ENCODE assay signal across 22 cellular contexts in genomic region chr13:58495668-58496067, GRCh38.
"Had no signal": no experiment of that assay in that cellular context is flagged by ENCODE, and none has a peak within 500 bp of the region (broad histone marks: within the 10 kb centered on the region; RNA-seq: fewer than 3 reads in every experiment).

No MANE protein-coding gene starts in this region.

- ATAC-seq: foreskin keratinocyte; left colon; left ventricle myocardium superior; naive thymus-derived CD4-positive, alpha-beta T cell had no signal

- H3K27me3 ChIP-seq: foreskin keratinocyte, hepatocyte, right atrium auricular region, sigmoid colon, suprapubic skin, tibial artery, upper lobe of left lung, uterus had no signal

- H3K36me3 Mint-ChIP-seq: naive thymus-derived CD4-positive, alpha-beta T cell had no signal

- H3K9me3 ChIP-seq: right atrium auricular region, sigmoid colon, suprapubic skin, tibial artery, upper lobe of left lung, uterus had no signal

- H2AFZ ChIP-seq: hepatocyte had no signal

- H3K4me3 Mint-ChIP-seq: endodermal cell; naive thymus-derived CD4-positive, alpha-beta T cell; nephron progenitor cell had no signal

- DNase-seq: effector CD4-positive, alpha-beta T cell; endodermal cell; erythroblast; foreskin keratinocyte; head of caudate nucleus; left colon; left ventricle myocardium superior; naive thymus-derived CD4-positive, alpha-beta T cell; nephron progenitor cell; sigmoid colon; stimulated activated CD4-positive, alpha-beta T cell treated with anti-CD3 and anti-CD28 coated beads, Interleukin-12 subunit alpha, Interleukin-12 subunit beta, amount 100 ng/mL, for 4 hours; stimulated activated naive CD4-positive, alpha-beta T cell treated with Interleukin-2 at 50 U/mL for 16 hours; tibial artery; upper lobe of left lung; uterus had no signal

- H3K4me1 Mint-ChIP-seq: endodermal cell; naive thymus-derived CD4-positive, alpha-beta T cell; nephron progenitor cell had no signal

- H3K9me3 Mint-ChIP-seq: endodermal cell, nephron progenitor cell had no signal

- H3K4me1 ChIP-seq: foreskin keratinocyte, right atrium auricular region, sigmoid colon, suprapubic skin, tibial artery, upper lobe of left lung, uterus had no signal

- H3K4me2 ChIP-seq: hepatocyte had no signal

- H3K79me2 ChIP-seq: hepatocyte had no signal

- H3K4me3 ChIP-seq: coronary artery, hepatocyte, lung, right atrium auricular region, sigmoid colon, skin epidermis, suprapubic skin, tibial artery, upper lobe of left lung, uterus had no signal

- H3K27me3 Mint-ChIP-seq: naive thymus-derived CD4-positive, alpha-beta T cell had no signal

- H3K27ac Mint-ChIP-seq: endodermal cell; naive thymus-derived CD4-positive, alpha-beta T cell; nephron progenitor cell had no signal

- FAIRE-seq: endothelial cell of umbilical vein had no signal

- H3K27ac ChIP-seq: coronary artery, foreskin keratinocyte, hepatocyte, right atrium auricular region, sigmoid colon, skin epidermis, suprapubic skin, tibial artery, upper lobe of left lung, uterus had no signal

- H3K36me3 ChIP-seq: right atrium auricular region, sigmoid colon, suprapubic skin, tibial artery, upper lobe of left lung, uterus had no signal
